ENCODE assay signal across 1 cellular context in the genomic region with DNA sequence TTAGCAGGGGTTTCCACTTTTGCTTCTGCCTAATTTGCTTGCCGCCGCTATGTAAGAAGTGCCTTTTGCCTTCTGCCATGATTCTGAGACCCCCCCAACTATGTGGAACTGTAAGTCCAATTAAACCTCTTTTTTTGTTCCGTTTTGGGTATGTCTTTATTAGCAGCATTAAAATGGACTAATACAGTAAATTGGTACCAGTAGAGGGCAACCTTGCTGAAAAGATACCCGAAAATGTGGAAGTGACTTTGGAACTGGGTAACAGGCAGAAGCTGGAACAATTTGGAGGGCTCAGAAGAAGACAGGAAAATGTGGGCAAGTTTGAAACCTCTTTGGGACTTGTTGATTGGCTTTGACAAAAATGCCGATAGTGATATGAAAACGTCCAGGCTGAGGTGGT.
TF ChIP-seq lines count a peak whose summit lies in the region.

No MANE protein-coding gene starts in this region.

TF ChIP-seq in GM23338, 12 proteins besides CTCF, POLR2A, EP300 and RAD21 (continued from another document):
- TF ChIP-seq, protein P1, sequence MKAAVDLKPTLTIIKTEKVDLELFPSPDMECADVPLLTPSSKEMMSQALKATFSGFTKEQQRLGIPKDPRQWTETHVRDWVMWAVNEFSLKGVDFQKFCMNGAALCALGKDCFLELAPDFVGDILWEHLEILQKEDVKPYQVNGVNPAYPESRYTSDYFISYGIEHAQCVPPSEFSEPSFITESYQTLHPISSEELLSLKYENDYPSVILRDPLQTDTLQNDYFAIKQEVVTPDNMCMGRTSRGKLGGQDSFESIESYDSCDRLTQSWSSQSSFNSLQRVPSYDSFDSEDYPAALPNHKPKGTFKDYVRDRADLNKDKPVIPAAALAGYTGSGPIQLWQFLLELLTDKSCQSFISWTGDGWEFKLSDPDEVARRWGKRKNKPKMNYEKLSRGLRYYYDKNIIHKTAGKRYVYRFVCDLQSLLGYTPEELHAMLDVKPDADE (IDR thresholded peaks at IDR 0.05) = no peak
